11 cellular contexts compared by ENCODE assay signal in the genomic region with DNA sequence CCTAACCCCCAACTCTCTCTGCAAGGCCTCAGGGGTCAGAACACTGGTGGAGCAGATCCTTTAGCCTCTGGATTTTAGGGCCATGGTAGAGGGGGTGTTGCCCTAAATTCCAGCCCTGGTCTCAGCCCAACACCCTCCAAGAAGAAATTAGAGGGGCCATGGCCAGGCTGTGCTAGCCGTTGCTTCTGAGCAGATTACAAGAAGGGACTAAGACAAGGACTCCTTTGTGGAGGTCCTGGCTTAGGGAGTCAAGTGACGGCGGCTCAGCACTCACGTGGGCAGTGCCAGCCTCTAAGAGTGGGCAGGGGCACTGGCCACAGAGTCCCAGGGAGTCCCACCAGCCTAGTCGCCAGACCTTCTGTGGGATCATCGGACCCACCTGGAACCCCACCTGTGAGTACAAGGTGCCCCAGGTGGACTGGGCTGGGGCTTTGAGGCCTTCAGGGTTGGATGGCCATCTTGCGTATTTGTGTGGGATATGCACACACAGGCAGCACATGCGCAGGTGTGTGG. TPM values are rescaled to one million over a fixed set of nuclear protein-coding genes. Genes with fewer than 3 reads are reported as not detected.
A peak's percentile ranks its signal among the peaks of the same experiment; 100 is the strongest.
DNase-seq lines count a peak whose midpoint lies in the region; ATAC-seq, FAIRE-seq and TF ChIP-seq lines count a peak whose summit lies in the region.
"Had no signal": no experiment of that assay in that cellular context is flagged by ENCODE, and none has a peak within 500 bp of the region (broad histone marks: within the 10 kb centered on the region; RNA-seq: fewer than 3 reads in every experiment).

A gene (plus strand): TSS at position 317 of the 513 bp plus-strand sequence. CDS start 1,456 bp downstream, outside the sequence.

- TF ChIP-seq CTCF in heart left ventricle (IDR thresholded peaks at IDR 0.05) (no peak), brain microvascular endothelial cell (IDR thresholded peaks at IDR 0.05; ENCODE audit: low read depth, low read length, missing control alignments) (no peak), transverse colon (IDR thresholded peaks at IDR 0.05) (no peak)

- H3K27ac ChIP-seq in heart left ventricle (peak within 1 kb of the TSS in 7 of 12 donors; percentile 10 to 63 (median 31)), brain microvascular endothelial cell (peak within 1 kb of the TSS; percentile 24), transverse colon (peak within 1 kb of the TSS in 3 of 4 donors; percentile 44 to 47 (median 44))

- H3K4me3 ChIP-seq in heart left ventricle (no peak within 1 kb of the TSS), brain microvascular endothelial cell (ENCODE audit: low read depth, low read length) (no peak within 1 kb of the TSS), transverse colon (no peak within 1 kb of the TSS)
- H3K4me3 ChIP-seq: MG63, tibial artery had no signal

- WGBS in heart left ventricle, 4 donors = 79 to 91% (median 85%) methylated on average over 3 to 8 of the region's 8 CpGs
- 91% methylated on average over 6 of the region's 8 CpGs; no CpG with 5 or more reads in 1 of the 2 donors for WGBS in transverse colon (ENCODE audit: low coverage in 1 of 2), 2 donors

- no peaks in the 10 kb centered on the region for H3K36me3 ChIP-seq in heart left ventricle
- no peaks in the 10 kb centered on the region for H3K36me3 ChIP-seq in brain microvascular endothelial cell (replicated peaks)
- no peaks in the 10 kb centered on the region for H3K36me3 ChIP-seq in transverse colon
- H3K36me3 ChIP-seq: MG63, tibial artery had no signal

- H3K27me3 ChIP-seq in heart left ventricle = peaks cover 0 to 3% (median 0%) of the 10 kb centered on the region in 9 donors
- no peaks in the 10 kb centered on the region for H3K27me3 ChIP-seq in brain microvascular endothelial cell (replicated peaks)
- peaks cover 10% of the 10 kb centered on the region for H3K27me3 ChIP-seq in transverse colon
- H3K27me3 ChIP-seq: MG63 had no signal

- intact Hi-C loops in heart left ventricle (cut with DNase I) = loop anchor here in 3 of 10 donors (5.0 to 10.0 kb wide), 3 partner anchors 105 to 148 kb away; no protein-coding TSS in a partner anchor
- intact Hi-C loops in left ventricle myocardium superior (cut with micrococcal nuclease) = no loop called here
- intact Hi-C loops in transverse colon (cut with DNase I; ENCODE audit: low total_unique reads) = no loop called here

- no peak for TF ChIP-seq EP300 in transverse colon (IDR thresholded peaks at IDR 0.05; ENCODE audit: low read depth)

- no peak for DNase-seq in heart left ventricle
- no peak for DNase-seq in left ventricle myocardium superior
- DNase-seq in brain microvascular endothelial cell = no peak
- DNase-seq in mesenteric fat pad (ENCODE audit: low spot score) = no peak
- DNase-seq in transverse colon = no peak
- DNase-seq in frontal cortex (ENCODE audit: low spot score in 2 of 2) = no peak
- no peak for DNase-seq in activated CD4-positive, alpha-beta T cell treated with anti-CD3 and anti-CD28 coated beads for 4 hours
- DNase-seq: activated naive CD4-positive, alpha-beta T cell treated with Interleukin-2 at 50 U/mL for 16 hours had no signal

- FAIRE-seq in frontal cortex (lab: Jason Lieb, UNC) = no peak

- in situ Hi-C loops in brain microvascular endothelial cell (cut with HindIII; ENCODE audit: low pct_ligation_motif_present, low sequenced_read_pairs) = no loop called here
- in situ Hi-C loops in transverse colon (cut with MboI; ENCODE audit: low pct_ligation_motif_present in 1 of 4, low pct_unique_long_range_greater_than_20kb in 1 of 4, low sequenced_read_pairs in 3 of 4) = loop anchor here in 1 of 4 donors (10.0 kb wide), 1 partner anchor 155 kb away; a partner anchor contains a TSS

- ATAC-seq in heart left ventricle (no peak), left ventricle myocardium superior (no peak), GM21737 (IDR thresholded peaks at IDR 0.05; ENCODE audit: unreplicated experiment) (no peak)

- H3K9me3 ChIP-seq in heart left ventricle (no peaks in the 10 kb centered on the region), transverse colon (no peaks in the 10 kb centered on the region)
- H3K9me3 ChIP-seq: MG63, tibial artery had no signal

- TF ChIP-seq POLR2A in heart left ventricle (IDR thresholded peaks at IDR 0.05) (no peak), transverse colon (IDR thresholded peaks at IDR 0.05) (no peak)

- peaks cover 0 to 34% (median 14%) of the 10 kb centered on the region in 12 donors for H3K4me1 ChIP-seq in heart left ventricle
- peaks cover 9 to 19% (median 13%) of the 10 kb centered on the region in 4 donors for H3K4me1 ChIP-seq in transverse colon

RNA-seq across cellular contexts. Expression of the gene that starts here (rescaled TPM):
- 1 to 10 TPM in 4 of 9 donors, under 1 TPM in 5; 0.64 to 4.4 (median 0.94) TPM for total RNA-seq in heart left ventricle
- 1 to 10 TPM; 2.1 to 2.8 TPM for polyA plus RNA-seq in heart left ventricle
- 1.1 TPM for total RNA-seq in left ventricle myocardium superior
- 13.2 TPM for total RNA-seq in mesenteric fat pad
- 1 to 10 TPM in 3 of 4 donors, under 1 TPM in 1; 0.40 to 3.7 (median 2.6) TPM for total RNA-seq in transverse colon
- total RNA-seq in frontal cortex = 1.6 TPM
